11 cellular contexts compared by ENCODE assay signal in genomic region chr21:29187939-29188338, GRCh38. TPM values are rescaled to one million over a fixed set of nuclear protein-coding genes. Genes with fewer than 3 reads are reported as not detected.
DNase-seq lines count a peak whose midpoint lies in the region; ATAC-seq lines count a peak whose summit lies in the region.
"Had no signal": no experiment of that assay in that cellular context is flagged by ENCODE, and none has a peak within 500 bp of the region (broad histone marks: within the 10 kb centered on the region; RNA-seq: fewer than 3 reads in every experiment).

No MANE protein-coding gene starts in this region.

- DNase-seq in Ammon's horn (ENCODE audit: low spot score) (peak; percentile 20), NCI-H446 treated with DMSO at 0.1 percent for 48 hours (lab: John Stamatoyannopoulos, UW) (peak; percentile 82), dermis blood vessel endothelial cell (peak; percentile 92), myocyte (ENCODE audit: low read depth) (peak; percentile 58), NCI-H2227 (lab: John Stamatoyannopoulos, UW; ENCODE audit: unreplicated experiment) (no peak)
- no peak for DNase-seq in activated naive CD8-positive, alpha-beta T cell treated with anti-CD3 and anti-CD28 coated beads, Interleukin-2, amount 50 U/mL, for 24 hours
- DNase-seq: islet precursor cell, NCI-H2171 treated with DMSO at 0.1 percent for 48 hours had no signal

- H3K4me1 Mint-ChIP-seq in activated naive CD8-positive, alpha-beta T cell treated with anti-CD3 and anti-CD28 coated beads, Interleukin-2, amount 50 U/mL, for 24 hours = peaks cover 9% of the 10 kb centered on the region

- H3K27ac Mint-ChIP-seq in activated naive CD8-positive, alpha-beta T cell treated with anti-CD3 and anti-CD28 coated beads, Interleukin-2, amount 50 U/mL, for 24 hours = no peak overlapping the region
- H3K27ac Mint-ChIP-seq: T-helper 2 cell treated with Interferon-gamma antibody and Interleukin-4, amounts not matched to agents 5 μg/mL and 100 μg/mL, for 36 hours had no signal

- no peaks in the 10 kb centered on the region for H3K9me3 Mint-ChIP-seq in activated naive CD8-positive, alpha-beta T cell treated with anti-CD3 and anti-CD28 coated beads, Interleukin-2, amount 50 U/mL, for 24 hours
- H3K9me3 Mint-ChIP-seq: T-helper 2 cell treated with Interferon-gamma antibody and Interleukin-4, amounts not matched to agents 5 μg/mL and 100 μg/mL, for 36 hours had no signal

- no peaks in the 10 kb centered on the region for H3K36me3 Mint-ChIP-seq in activated naive CD8-positive, alpha-beta T cell treated with anti-CD3 and anti-CD28 coated beads, Interleukin-2, amount 50 U/mL, for 24 hours (ENCODE audit: low read depth)

- no peak for ATAC-seq in GM18909 (IDR thresholded peaks at IDR 0.05; ENCODE audit: poor library complexity, unreplicated experiment)
- no peak for ATAC-seq in activated naive CD8-positive, alpha-beta T cell treated with anti-CD3 and anti-CD28 coated beads, Interleukin-2, amount 50 U/mL, for 24 hours
- no peak for ATAC-seq in HG02870 (IDR thresholded peaks at IDR 0.05; ENCODE audit: unreplicated experiment)

- H3K4me3 Mint-ChIP-seq in activated naive CD8-positive, alpha-beta T cell treated with anti-CD3 and anti-CD28 coated beads, Interleukin-2, amount 50 U/mL, for 24 hours = no peak overlapping the region
- H3K4me3 Mint-ChIP-seq: T-helper 2 cell treated with Interferon-gamma antibody and Interleukin-4, amounts not matched to agents 5 μg/mL and 100 μg/mL, for 36 hours had no signal

- no peaks in the 10 kb centered on the region for H3K27me3 Mint-ChIP-seq in activated naive CD8-positive, alpha-beta T cell treated with anti-CD3 and anti-CD28 coated beads, Interleukin-2, amount 50 U/mL, for 24 hours

RNA-seq across cellular contexts. Expression of gene MAP3K7CL, which starts 57.5 kb away (rescaled TPM):
- total RNA-seq in dermis blood vessel endothelial cell (2.2 and 3.7 TPM in 2 replicates), myocyte (57.4 and 115 TPM in 2 replicates)
- 140 TPM for polyA plus RNA-seq in myocyte (2012)

Comparison
In these comparisons a context has a peak if more than half of its experiments do, and no peak if none do; other contexts are left out.
1. DNase-seq: peak in Ammon's horn (single experiment), NCI-H446 treated with DMSO at 0.1 percent for 48 hours (single experiment), dermis blood vessel endothelial cell (single experiment) and myocyte (single experiment); none in activated naive CD8-positive, alpha-beta T cell treated with anti-CD3 and anti-CD28 coated beads, Interleukin-2, amount 50 U/mL, for 24 hours (single experiment) and NCI-H2227 (single experiment).
2. RNA of gene MAP3K7CL, which starts 57.5 kb away (total RNA-seq): 57.4 to 115 TPM in myocyte; 2.2 to 3.7 TPM in dermis blood vessel endothelial cell; every median in the first group is over 10 times any median in the second.